1 cellular context compared by ENCODE assay signal in genomic region chr22:38335077-38335476, GRCh38.
TF ChIP-seq lines count a peak whose summit lies in the region.

No MANE protein-coding gene starts in this region.

TF ChIP-seq in HepG2, 621 proteins besides CTCF, POLR2A, EP300 and RAD21:
- TF ChIP-seq KLF9 (CRISPR knock-in tag; IDR thresholded peaks at IDR 0.05; ENCODE audit: low read depth) = no peak
- TF ChIP-seq TFE3 (CRISPR knock-in tag; IDR thresholded peaks at IDR 0.05) = no peak
- TF ChIP-seq XRCC5 (optimal IDR thresholded peaks at IDR 0.05; ENCODE audit: low read length) = no peak
- TF ChIP-seq, protein P1, sequence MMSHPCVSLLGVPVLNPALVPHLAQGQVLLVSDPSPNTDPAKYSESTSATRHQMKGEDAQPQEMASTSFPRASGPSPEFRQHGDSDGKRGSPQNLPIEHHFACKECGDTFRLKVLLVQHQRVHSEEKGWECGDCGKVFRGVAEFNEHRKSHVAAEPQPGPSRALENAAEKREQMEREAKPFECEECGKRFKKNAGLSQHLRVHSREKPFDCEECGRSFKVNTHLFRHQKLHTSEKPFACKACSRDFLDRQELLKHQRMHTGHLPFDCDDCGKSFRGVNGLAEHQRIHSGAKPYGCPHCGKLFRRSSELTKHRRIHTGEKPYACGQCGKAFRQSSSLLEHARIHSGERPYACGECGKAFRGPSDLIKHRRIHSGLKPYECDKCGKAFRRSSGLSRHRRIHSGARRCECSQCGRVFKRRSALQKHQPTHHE (CRISPR knock-in tag; IDR thresholded peaks at IDR 0.05; ENCODE audit: borderline replicate concordance) = no peak
- no peak for TF ChIP-seq SOX6 (IDR thresholded peaks at IDR 0.05)
- no peak for TF ChIP-seq SOX6 (CRISPR knock-in tag; IDR thresholded peaks at IDR 0.05)
- TF ChIP-seq ZNF446 (CRISPR knock-in tag; IDR thresholded peaks at IDR 0.05) = no peak
- TF ChIP-seq ZNF329 (CRISPR knock-in tag; IDR thresholded peaks at IDR 0.05; ENCODE audit: low read depth) = no peak
- no peak for TF ChIP-seq ZNF263 (CRISPR knock-in tag; IDR thresholded peaks at IDR 0.05)
- TF ChIP-seq SRSF9 (IDR thresholded peaks at IDR 0.05; ENCODE audit: borderline replicate concordance, insufficient read depth, low read depth, low read length, poor library complexity, severe bottlenecking) = no peak
- TF ChIP-seq ZSCAN30 (CRISPR knock-in tag; IDR thresholded peaks at IDR 0.05) = no peak
- TF ChIP-seq SATB2 (CRISPR knock-in tag; IDR thresholded peaks at IDR 0.05) = no peak
- no peak for TF ChIP-seq FIP1L1 (IDR thresholded peaks at IDR 0.05; ENCODE audit: borderline replicate concordance, insufficient read depth, low read depth, low read length)
- TF ChIP-seq CENPT (CRISPR knock-in tag; IDR thresholded peaks at IDR 0.05; ENCODE audit: low read depth) = no peak
- no peak for TF ChIP-seq RBM39 (IDR thresholded peaks at IDR 0.05; ENCODE audit: low read depth, low read length, poor library complexity, severe bottlenecking)
